ENCODE assay signal across 1 cellular context in the genomic region with DNA sequence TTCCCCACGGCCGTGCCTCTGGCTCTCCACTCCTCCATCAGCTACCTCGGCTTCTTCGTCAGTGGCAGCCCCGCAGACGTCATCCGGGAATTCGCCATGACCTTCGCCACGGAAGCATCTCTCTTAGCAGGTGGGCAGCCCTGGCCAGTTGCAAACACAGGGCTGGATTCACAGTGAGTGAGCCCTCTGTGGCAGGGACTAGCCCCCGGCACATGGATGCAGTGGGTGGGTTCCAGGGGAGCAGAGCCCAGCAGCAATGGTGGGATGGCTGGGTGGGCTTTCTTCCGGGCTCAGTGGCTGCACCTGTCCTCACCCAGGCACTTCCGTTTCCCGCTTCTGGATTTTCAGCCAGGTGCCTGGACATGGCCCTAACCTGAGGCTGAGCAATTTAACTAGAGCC.
TF ChIP-seq lines count a peak whose summit lies in the region.

No MANE protein-coding gene starts in this region.

TF ChIP-seq in GM12878, 131 proteins besides CTCF, POLR2A, EP300 and RAD21:
- TF ChIP-seq, protein P1, sequence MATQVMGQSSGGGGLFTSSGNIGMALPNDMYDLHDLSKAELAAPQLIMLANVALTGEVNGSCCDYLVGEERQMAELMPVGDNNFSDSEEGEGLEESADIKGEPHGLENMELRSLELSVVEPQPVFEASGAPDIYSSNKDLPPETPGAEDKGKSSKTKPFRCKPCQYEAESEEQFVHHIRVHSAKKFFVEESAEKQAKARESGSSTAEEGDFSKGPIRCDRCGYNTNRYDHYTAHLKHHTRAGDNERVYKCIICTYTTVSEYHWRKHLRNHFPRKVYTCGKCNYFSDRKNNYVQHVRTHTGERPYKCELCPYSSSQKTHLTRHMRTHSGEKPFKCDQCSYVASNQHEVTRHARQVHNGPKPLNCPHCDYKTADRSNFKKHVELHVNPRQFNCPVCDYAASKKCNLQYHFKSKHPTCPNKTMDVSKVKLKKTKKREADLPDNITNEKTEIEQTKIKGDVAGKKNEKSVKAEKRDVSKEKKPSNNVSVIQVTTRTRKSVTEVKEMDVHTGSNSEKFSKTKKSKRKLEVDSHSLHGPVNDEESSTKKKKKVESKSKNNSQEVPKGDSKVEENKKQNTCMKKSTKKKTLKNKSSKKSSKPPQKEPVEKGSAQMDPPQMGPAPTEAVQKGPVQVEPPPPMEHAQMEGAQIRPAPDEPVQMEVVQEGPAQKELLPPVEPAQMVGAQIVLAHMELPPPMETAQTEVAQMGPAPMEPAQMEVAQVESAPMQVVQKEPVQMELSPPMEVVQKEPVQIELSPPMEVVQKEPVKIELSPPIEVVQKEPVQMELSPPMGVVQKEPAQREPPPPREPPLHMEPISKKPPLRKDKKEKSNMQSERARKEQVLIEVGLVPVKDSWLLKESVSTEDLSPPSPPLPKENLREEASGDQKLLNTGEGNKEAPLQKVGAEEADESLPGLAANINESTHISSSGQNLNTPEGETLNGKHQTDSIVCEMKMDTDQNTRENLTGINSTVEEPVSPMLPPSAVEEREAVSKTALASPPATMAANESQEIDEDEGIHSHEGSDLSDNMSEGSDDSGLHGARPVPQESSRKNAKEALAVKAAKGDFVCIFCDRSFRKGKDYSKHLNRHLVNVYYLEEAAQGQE (IDR thresholded peaks at IDR 0.05; ENCODE audit: low read depth, low read length), result no peak
- TF ChIP-seq, protein P2, sequence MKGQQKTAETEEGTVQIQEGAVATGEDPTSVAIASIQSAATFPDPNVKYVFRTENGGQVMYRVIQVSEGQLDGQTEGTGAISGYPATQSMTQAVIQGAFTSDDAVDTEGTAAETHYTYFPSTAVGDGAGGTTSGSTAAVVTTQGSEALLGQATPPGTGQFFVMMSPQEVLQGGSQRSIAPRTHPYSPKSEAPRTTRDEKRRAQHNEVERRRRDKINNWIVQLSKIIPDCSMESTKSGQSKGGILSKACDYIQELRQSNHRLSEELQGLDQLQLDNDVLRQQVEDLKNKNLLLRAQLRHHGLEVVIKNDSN (IDR thresholded peaks at IDR 0.05; ENCODE audit: borderline replicate concordance, extremely low read length, insufficient read depth, low read depth, low read length), result no peak
- TF ChIP-seq SREBF1 (IDR thresholded peaks at IDR 0.05; ENCODE audit: low read length) (no peak), KLF5 (IDR thresholded peaks at IDR 0.05; ENCODE audit: partially characterized antibody) (no peak), PAX5 (IDR thresholded peaks at IDR 0.05; ENCODE audit: borderline replicate concordance, low read depth, low read length) (no peak), NR2F1 (conservative IDR thresholded peaks at IDR 0.05) (no peak), CHD4 (IDR thresholded peaks at IDR 0.05) (no peak), POLR2AphosphoS5 (IDR thresholded peaks at IDR 0.05; ENCODE audit: low read length) (no peak), HDAC2 (IDR thresholded peaks at IDR 0.05) (no peak), SIX5 (IDR thresholded peaks at IDR 0.05; ENCODE audit: low read depth, low read length, severe bottlenecking) (no peak), IRF4 (IDR thresholded peaks at IDR 0.05; ENCODE audit: low read depth, low read length) (no peak), STAT3 (IDR thresholded peaks at IDR 0.05; ENCODE audit: low read depth, low read length) (no peak), ZBED1 (IDR thresholded peaks at IDR 0.05; ENCODE audit: borderline replicate concordance) (no peak), GATAD2B (conservative IDR thresholded peaks at IDR 0.05; ENCODE audit: low read depth) (no peak), TARDBP (IDR thresholded peaks at IDR 0.05; ENCODE audit: borderline replicate concordance) (no peak), LARP7 (IDR thresholded peaks at IDR 0.05) (no peak)
- TF ChIP-seq, protein P3, sequence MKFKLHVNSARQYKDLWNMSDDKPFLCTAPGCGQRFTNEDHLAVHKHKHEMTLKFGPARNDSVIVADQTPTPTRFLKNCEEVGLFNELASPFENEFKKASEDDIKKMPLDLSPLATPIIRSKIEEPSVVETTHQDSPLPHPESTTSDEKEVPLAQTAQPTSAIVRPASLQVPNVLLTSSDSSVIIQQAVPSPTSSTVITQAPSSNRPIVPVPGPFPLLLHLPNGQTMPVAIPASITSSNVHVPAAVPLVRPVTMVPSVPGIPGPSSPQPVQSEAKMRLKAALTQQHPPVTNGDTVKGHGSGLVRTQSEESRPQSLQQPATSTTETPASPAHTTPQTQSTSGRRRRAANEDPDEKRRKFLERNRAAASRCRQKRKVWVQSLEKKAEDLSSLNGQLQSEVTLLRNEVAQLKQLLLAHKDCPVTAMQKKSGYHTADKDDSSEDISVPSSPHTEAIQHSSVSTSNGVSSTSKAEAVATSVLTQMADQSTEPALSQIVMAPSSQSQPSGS (IDR thresholded peaks at IDR 0.05; ENCODE audit: low read length), result no peak
- TF ChIP-seq, protein P4, sequence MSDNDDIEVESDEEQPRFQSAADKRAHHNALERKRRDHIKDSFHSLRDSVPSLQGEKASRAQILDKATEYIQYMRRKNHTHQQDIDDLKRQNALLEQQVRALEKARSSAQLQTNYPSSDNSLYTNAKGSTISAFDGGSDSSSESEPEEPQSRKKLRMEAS (IDR thresholded peaks at IDR 0.05; ENCODE audit: low read depth, low read length), result no peak
- TF ChIP-seq, protein P5, sequence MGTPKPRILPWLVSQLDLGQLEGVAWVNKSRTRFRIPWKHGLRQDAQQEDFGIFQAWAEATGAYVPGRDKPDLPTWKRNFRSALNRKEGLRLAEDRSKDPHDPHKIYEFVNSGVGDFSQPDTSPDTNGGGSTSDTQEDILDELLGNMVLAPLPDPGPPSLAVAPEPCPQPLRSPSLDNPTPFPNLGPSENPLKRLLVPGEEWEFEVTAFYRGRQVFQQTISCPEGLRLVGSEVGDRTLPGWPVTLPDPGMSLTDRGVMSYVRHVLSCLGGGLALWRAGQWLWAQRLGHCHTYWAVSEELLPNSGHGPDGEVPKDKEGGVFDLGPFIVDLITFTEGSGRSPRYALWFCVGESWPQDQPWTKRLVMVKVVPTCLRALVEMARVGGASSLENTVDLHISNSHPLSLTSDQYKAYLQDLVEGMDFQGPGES (IDR thresholded peaks at IDR 0.05), result no peak
- TF ChIP-seq, protein P6, sequence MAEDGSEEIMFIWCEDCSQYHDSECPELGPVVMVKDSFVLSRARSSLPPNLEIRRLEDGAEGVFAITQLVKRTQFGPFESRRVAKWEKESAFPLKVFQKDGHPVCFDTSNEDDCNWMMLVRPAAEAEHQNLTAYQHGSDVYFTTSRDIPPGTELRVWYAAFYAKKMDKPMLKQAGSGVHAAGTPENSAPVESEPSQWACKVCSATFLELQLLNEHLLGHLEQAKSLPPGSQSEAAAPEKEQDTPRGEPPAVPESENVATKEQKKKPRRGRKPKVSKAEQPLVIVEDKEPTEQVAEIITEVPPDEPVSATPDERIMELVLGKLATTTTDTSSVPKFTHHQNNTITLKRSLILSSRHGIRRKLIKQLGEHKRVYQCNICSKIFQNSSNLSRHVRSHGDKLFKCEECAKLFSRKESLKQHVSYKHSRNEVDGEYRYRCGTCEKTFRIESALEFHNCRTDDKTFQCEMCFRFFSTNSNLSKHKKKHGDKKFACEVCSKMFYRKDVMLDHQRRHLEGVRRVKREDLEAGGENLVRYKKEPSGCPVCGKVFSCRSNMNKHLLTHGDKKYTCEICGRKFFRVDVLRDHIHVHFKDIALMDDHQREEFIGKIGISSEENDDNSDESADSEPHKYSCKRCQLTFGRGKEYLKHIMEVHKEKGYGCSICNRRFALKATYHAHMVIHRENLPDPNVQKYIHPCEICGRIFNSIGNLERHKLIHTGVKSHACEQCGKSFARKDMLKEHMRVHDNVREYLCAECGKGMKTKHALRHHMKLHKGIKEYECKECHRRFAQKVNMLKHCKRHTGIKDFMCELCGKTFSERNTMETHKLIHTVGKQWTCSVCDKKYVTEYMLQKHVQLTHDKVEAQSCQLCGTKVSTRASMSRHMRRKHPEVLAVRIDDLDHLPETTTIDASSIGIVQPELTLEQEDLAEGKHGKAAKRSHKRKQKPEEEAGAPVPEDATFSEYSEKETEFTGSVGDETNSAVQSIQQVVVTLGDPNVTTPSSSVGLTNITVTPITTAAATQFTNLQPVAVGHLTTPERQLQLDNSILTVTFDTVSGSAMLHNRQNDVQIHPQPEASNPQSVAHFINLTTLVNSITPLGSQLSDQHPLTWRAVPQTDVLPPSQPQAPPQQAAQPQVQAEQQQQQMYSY (CRISPR knock-in tag; IDR thresholded peaks at IDR 0.05), result no peak
